Comparison of ENCODE assay signal across 6 cellular contexts in genomic region chr9:90489066-90489465, GRCh38.
"Had no signal": no experiment of that assay in that cellular context is flagged by ENCODE, and none has a peak within 500 bp of the region (broad histone marks: within the 10 kb centered on the region; RNA-seq: fewer than 3 reads in every experiment).

No MANE protein-coding gene starts in this region.

- H3K4me1 Mint-ChIP-seq: IgD-negative memory B cell had no signal

- H3K27ac Mint-ChIP-seq: IgD-negative memory B cell had no signal

- ATAC-seq: HepG2, K562 had no signal

- H3K36me3 Mint-ChIP-seq: IgD-negative memory B cell had no signal

- DNase-seq: IMR-90, KBM-7, KG1 had no signal
